In the genomic region with DNA sequence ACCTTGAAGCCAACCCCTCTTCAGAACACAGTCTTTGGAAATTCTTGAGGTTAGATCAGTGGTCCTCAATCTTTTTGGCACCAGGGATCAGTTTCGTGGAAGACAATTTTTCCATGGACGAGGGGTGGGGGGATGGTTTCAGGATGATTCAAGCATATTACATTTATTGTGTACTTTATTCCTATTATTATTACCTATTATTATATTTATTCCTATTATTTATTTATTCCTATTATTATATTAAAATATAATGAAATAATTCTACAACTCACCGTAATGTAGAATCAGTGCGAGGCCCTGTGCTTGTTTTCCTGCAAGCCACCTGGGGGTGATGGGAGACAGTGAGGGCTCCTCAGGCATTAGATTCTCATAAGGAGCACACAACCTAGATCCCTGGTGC, we compare ENCODE assay signal across 23 cellular contexts. TPM values are rescaled to one million over a fixed set of nuclear protein-coding genes. Genes with fewer than 3 reads are reported as not detected.
"Had no signal": no experiment of that assay in that cellular context is flagged by ENCODE, and none has a peak within 500 bp of the region (broad histone marks: within the 10 kb centered on the region; RNA-seq: fewer than 3 reads in every experiment).

No MANE protein-coding gene starts in this region.

- DNase-seq: activated B cell treated with CpG ODN at 0.5 μM for 24 hours; activated CD4-positive, alpha-beta memory T cell treated with anti-CD3 and anti-CD28 coated beads, Interleukin-2, amount 10 ng/mL, durations not matched to agents 7 days and 5 days; activated CD4-positive, alpha-beta T cell treated with anti-CD3 and anti-CD28 coated beads for 1 hour; activated CD4-positive, alpha-beta T cell treated with anti-CD3 and anti-CD28 coated beads, Interleukin-2, amount 50 U/mL, for 1 hour; activated effector memory CD4-positive, alpha-beta T cell treated with Interleukin-2 at 50 U/mL for 16 hours; activated naive CD4-positive, alpha-beta T cell; aorta; central memory CD4-positive, alpha-beta T cell; KBM-7; MV-4-11; NCI-H1105 treated with DMSO at 0.1 percent for 48 hours; NCI-H1436 treated with DMSO at 0.1 percent for 48 hours; NCI-H187; NCI-H2081 treated with DMSO at 0.1 percent for 48 hours; NCI-H446; NCI-H524; NCI-H748 treated with DMSO at 0.1 percent for 48 hours; T-cell; T-helper 9 cell had no signal

- ATAC-seq: T-cell had no signal

- H3K36me3 ChIP-seq: breast epithelium had no signal

- H3K27me3 Mint-ChIP-seq: activated B cell treated with CpG ODN at 0.5 μM for 24 hours; activated CD4-positive, alpha-beta memory T cell treated with anti-CD3 and anti-CD28 coated beads, Interleukin-2, amount 10 ng/mL, durations not matched to agents 7 days and 5 days; activated naive CD4-positive, alpha-beta T cell treated with anti-CD3 and anti-CD28 coated beads, Interleukin-2, amount 50 U/mL, for 24 hours; T-cell had no signal

- H3K27ac Mint-ChIP-seq: activated naive CD4-positive, alpha-beta T cell treated with anti-CD3 and anti-CD28 coated beads, Interleukin-2, amount 50 U/mL, for 24 hours had no signal

- H3K9me3 Mint-ChIP-seq: activated B cell treated with CpG ODN at 0.5 μM for 24 hours; activated CD4-positive, alpha-beta memory T cell treated with anti-CD3 and anti-CD28 coated beads, Interleukin-2, amount 10 ng/mL, durations not matched to agents 7 days and 5 days; activated naive CD4-positive, alpha-beta T cell treated with anti-CD3 and anti-CD28 coated beads, Interleukin-2, amount 50 U/mL, for 24 hours; T-cell had no signal

- H3K4me3 Mint-ChIP-seq: activated B cell treated with CpG ODN at 0.5 μM for 24 hours; activated CD4-positive, alpha-beta memory T cell treated with anti-CD3 and anti-CD28 coated beads, Interleukin-2, amount 10 ng/mL, durations not matched to agents 7 days and 5 days; T-cell had no signal

- H3K27me3 ChIP-seq: breast epithelium had no signal

- H3K4me3 ChIP-seq: breast epithelium, SK-N-MC had no signal

- H3K4me1 ChIP-seq: breast epithelium had no signal

- H3K27ac ChIP-seq: breast epithelium, SK-N-MC had no signal

RNA-seq across cellular contexts. Expression of a gene that starts 17.9 kb away (rescaled TPM):
- total RNA-seq: RPMI7951 had no signal
